In the genomic region with DNA sequence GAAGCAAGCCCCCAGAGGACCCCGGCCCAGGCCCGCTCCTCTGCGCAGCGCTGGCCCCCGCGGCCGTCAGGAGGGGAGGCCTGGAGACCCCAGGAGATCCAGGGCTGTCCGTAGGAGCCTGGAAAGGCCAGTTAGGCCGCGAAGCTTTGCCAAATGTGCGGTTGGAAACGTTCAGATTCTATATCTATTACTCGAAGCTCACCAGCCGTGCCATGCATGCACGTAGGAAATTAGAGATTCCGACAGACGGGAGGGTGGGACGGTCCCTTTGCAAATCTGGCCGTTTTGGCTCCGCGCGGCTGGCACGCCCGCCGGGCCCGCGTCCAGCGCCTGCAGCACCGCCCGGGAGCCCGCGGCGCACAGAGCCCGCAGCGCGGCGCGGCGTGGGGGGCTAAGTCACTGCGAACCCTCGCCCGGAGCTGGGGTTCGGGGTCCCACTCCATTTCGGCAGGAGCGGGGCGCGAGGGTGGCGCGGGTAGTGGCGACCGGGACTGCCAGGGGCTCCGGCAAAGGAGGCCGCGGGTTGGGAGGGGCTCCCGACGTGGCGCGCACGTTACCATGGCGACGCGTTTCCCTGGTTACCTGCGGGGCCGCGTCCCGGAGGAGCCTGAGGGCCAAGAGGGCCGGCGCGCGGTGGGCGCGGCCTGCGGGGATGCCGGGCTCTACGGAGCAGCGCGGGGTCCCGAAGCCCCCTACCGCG, we compare ENCODE assay signal across 9 cellular contexts.
DNase-seq lines count a peak whose midpoint lies in the region; ATAC-seq lines count a peak whose summit lies in the region.
"Had no signal": no experiment of that assay in that cellular context is flagged by ENCODE, and none has a peak within 500 bp of the region (broad histone marks: within the 10 kb centered on the region; RNA-seq: fewer than 3 reads in every experiment).

No MANE protein-coding gene starts in this region.

- H3K79me2 ChIP-seq in trophoblast cell (ENCODE audit: control insufficient read depth, insufficient read depth, low read length, poor library complexity), result no peaks in the 10 kb centered on the region

- H3K27me3 ChIP-seq in trophoblast cell (ENCODE audit: insufficient read depth, low read length), result peaks cover 6% of the 10 kb centered on the region

- peak overlapping the region; percentile 87 for H3K4me2 ChIP-seq in trophoblast cell (ENCODE audit: low read length)

- no peak overlapping the region for H3K27ac Mint-ChIP-seq in T-helper 2 cell treated with Interferon-gamma antibody and Interleukin-4, amounts not matched to agents 5 μg/mL and 100 μg/mL, for 36 hours
- H3K27ac Mint-ChIP-seq: T-helper 1 cell treated with Interleukin-12 subunit alpha and Interleukin-12 subunit beta and Interleukin-4 antibody, amounts not matched to agents 30 μg/mL and 1 μg/mL, for 36 hours had no signal

- no peak overlapping the region for H4K91ac ChIP-seq in trophoblast cell (ENCODE audit: low read depth, low read length)

- ATAC-seq in Right ventricle myocardium superior (ENCODE audit: poor library complexity), result peak; percentile 63
- ATAC-seq in HG03521 (IDR thresholded peaks at IDR 0.05; ENCODE audit: unreplicated experiment), result no peak
- ATAC-seq in GM18873 (IDR thresholded peaks at IDR 0.05; ENCODE audit: low FRiP score, unreplicated experiment), result no peak
- no peak for ATAC-seq in HG03565 (IDR thresholded peaks at IDR 0.05; ENCODE audit: unreplicated experiment)

- H3K36me3 Mint-ChIP-seq in T-helper 2 cell treated with Interferon-gamma antibody and Interleukin-4, amounts not matched to agents 5 μg/mL and 100 μg/mL, for 36 hours (ENCODE audit: low read depth), result no peaks in the 10 kb centered on the region

- no peak overlapping the region for H3K4ac ChIP-seq in trophoblast cell (ENCODE audit: low read depth, low read length)

- no peak overlapping the region for H2BK12ac ChIP-seq in trophoblast cell (ENCODE audit: low read length)

- no peak overlapping the region for H2BK5ac ChIP-seq in trophoblast cell (ENCODE audit: low read depth, low read length, poor library complexity)

- no peaks in the 10 kb centered on the region for H3K79me1 ChIP-seq in trophoblast cell (ENCODE audit: low read length)

- no peaks in the 10 kb centered on the region for H3K9me3 Mint-ChIP-seq in T-helper 2 cell treated with Interferon-gamma antibody and Interleukin-4, amounts not matched to agents 5 μg/mL and 100 μg/mL, for 36 hours
- H3K9me3 Mint-ChIP-seq: T-helper 1 cell treated with Interleukin-12 subunit alpha and Interleukin-12 subunit beta and Interleukin-4 antibody, amounts not matched to agents 30 μg/mL and 1 μg/mL, for 36 hours had no signal

- no peak overlapping the region for H4K12ac ChIP-seq in trophoblast cell (ENCODE audit: low read depth, low read length)

- no peak overlapping the region for H2AK5ac ChIP-seq in trophoblast cell (ENCODE audit: low read length)

- no peaks in the 10 kb centered on the region for H3K4me1 Mint-ChIP-seq in T-helper 2 cell treated with Interferon-gamma antibody and Interleukin-4, amounts not matched to agents 5 μg/mL and 100 μg/mL, for 36 hours (ENCODE audit: low read depth)

- DNase-seq in DMS153 (lab: John Stamatoyannopoulos, UW), result peak; percentile 25
- peak; percentile 83 for DNase-seq in NCI-H345 (lab: John Stamatoyannopoulos, UW)
- peak; percentile 37 for DNase-seq in Right ventricle myocardium superior
- no peak for DNase-seq in trophoblast cell
- no peak for DNase-seq in T-helper 2 cell treated with Interferon-gamma antibody and Interleukin-4, amounts not matched to agents 5 μg/mL and 100 μg/mL, for 36 hours (ENCODE audit: low spot score)

- H3K9me3 ChIP-seq in trophoblast cell (ENCODE audit: insufficient read depth, low read depth, low read length), result no peaks in the 10 kb centered on the region

- H3K4me1 ChIP-seq in trophoblast cell (ENCODE audit: control insufficient read depth in 1 of 2, insufficient read depth in 2 of 2, low read length in 2 of 2), result peaks cover 0 to 8% of the 10 kb centered on the region in 2 experiments

- peaks cover 19% of the 10 kb centered on the region for H3K27me3 Mint-ChIP-seq in T-helper 2 cell treated with Interferon-gamma antibody and Interleukin-4, amounts not matched to agents 5 μg/mL and 100 μg/mL, for 36 hours (ENCODE audit: low read depth)

- WGBS in trophoblast cell (ENCODE audit: extremely low coverage, insufficient coverage, insufficient read length), result no CpG with 5 or more reads among the region's 80 CpGs

- H4K8ac ChIP-seq in trophoblast cell (ENCODE audit: low read depth, low read length), result no peak overlapping the region

- H3K9ac ChIP-seq in trophoblast cell (ENCODE audit: low read length), result no peak overlapping the region

- H3K36me3 ChIP-seq in trophoblast cell (ENCODE audit: control insufficient read depth in 1 of 2, insufficient read depth in 2 of 2, low read length in 2 of 2), result no peaks in the 10 kb centered on the region

- no peak overlapping the region for H3K14ac ChIP-seq in trophoblast cell (ENCODE audit: low read length)

- H3K18ac ChIP-seq in trophoblast cell (ENCODE audit: low read length), result no peak overlapping the region

- H3K27ac ChIP-seq in trophoblast cell (ENCODE audit: low read depth, low read length), result no peak overlapping the region

- no peak overlapping the region for H3K4me3 Mint-ChIP-seq in T-helper 2 cell treated with Interferon-gamma antibody and Interleukin-4, amounts not matched to agents 5 μg/mL and 100 μg/mL, for 36 hours
- H3K4me3 Mint-ChIP-seq: T-helper 1 cell treated with Interleukin-12 subunit alpha and Interleukin-12 subunit beta and Interleukin-4 antibody, amounts not matched to agents 30 μg/mL and 1 μg/mL, for 36 hours had no signal

- no peak overlapping the region for H2BK120ac ChIP-seq in trophoblast cell (ENCODE audit: insufficient read depth, low read length, poor library complexity)

- intact Hi-C loops in Right ventricle myocardium superior (cut with DNase I), result no loop called here

- H3K4me3 ChIP-seq in trophoblast cell (ENCODE audit: low read depth, low read length), result peak overlapping the region; percentile 65

- H3K23ac ChIP-seq in trophoblast cell (ENCODE audit: low read length), result no peak overlapping the region

- H2AFZ ChIP-seq in trophoblast cell (ENCODE audit: insufficient read depth, low read length, poor library complexity), result peak overlapping the region; percentile 70

Comparison
In these comparisons a context has a peak if more than half of its experiments do, and no peak if none do; other contexts are left out.
1. DNase-seq: peak in DMS153 (single experiment), NCI-H345 (single experiment) and Right ventricle myocardium superior (single experiment); none in trophoblast cell (0 of 2) and T-helper 2 cell treated with Interferon-gamma antibody and Interleukin-4, amounts not matched to agents 5 μg/mL and 100 μg/mL, for 36 hours (single experiment).